ENCODE assay signal across 17 cellular contexts in genomic region chr10:126203746-126204145, GRCh38.
DNase-seq lines count a peak whose midpoint lies in the region; ATAC-seq and TF ChIP-seq lines count a peak whose summit lies in the region.
"Had no signal": no experiment of that assay in that cellular context is flagged by ENCODE, and none has a peak within 500 bp of the region (broad histone marks: within the 10 kb centered on the region; RNA-seq: fewer than 3 reads in every experiment).

No MANE protein-coding gene starts in this region.

- H3K4me1 ChIP-seq in aorta (ENCODE audit: control insufficient read depth in 1 of 2, insufficient read depth in 2 of 2, low read length in 2 of 2), result peaks cover 3 to 4% of the 10 kb centered on the region in 2 donors
- no peaks in the 10 kb centered on the region for H3K4me1 ChIP-seq in suprapubic skin
- H3K4me1 ChIP-seq: BLaER1 treated with 17β-estradiol and CSF1 and Interleukin-3, amounts not matched to agents 10 nM and 100 nM had no signal

- no peak overlapping the region for H3K27ac ChIP-seq in brain microvascular endothelial cell
- peak overlapping the region in 1 of 2 donors; percentile 74 for H3K27ac ChIP-seq in aorta (ENCODE audit: low read depth in 1 of 2, low read length in 2 of 2)
- H3K27ac ChIP-seq in coronary artery, result peak overlapping the region in 1 of 2 donors; percentile 54
- H3K27ac ChIP-seq in suprapubic skin, result no peak overlapping the region
- H3K27ac ChIP-seq: 22Rv1; BLaER1 treated with 17β-estradiol and CSF1 and Interleukin-3, amounts not matched to agents 10 nM and 100 nM had no signal

- intact Hi-C loops in aorta (cut with DNase I), result loop anchor here in 1 of 2 donors (1.0 kb wide), 1 partner anchor 44 kb away; no protein-coding TSS in a partner anchor

- TF ChIP-seq EP300 in suprapubic skin (IDR thresholded peaks at IDR 0.05), result no peak

- TF ChIP-seq CTCF in brain microvascular endothelial cell (IDR thresholded peaks at IDR 0.05; ENCODE audit: low read depth, low read length, missing control alignments), result no peak
- no peak for TF ChIP-seq CTCF in coronary artery (IDR thresholded peaks at IDR 0.05)
- no peak for TF ChIP-seq CTCF in suprapubic skin (IDR thresholded peaks at IDR 0.05)

- TF ChIP-seq POLR2A in suprapubic skin (IDR thresholded peaks at IDR 0.05), result no peak

- in situ Hi-C loops in brain microvascular endothelial cell (cut with HindIII; ENCODE audit: low pct_ligation_motif_present, low sequenced_read_pairs), result no loop called here

- H3K4me3 ChIP-seq in brain microvascular endothelial cell (ENCODE audit: low read depth, low read length) (no peak overlapping the region), aorta (ENCODE audit: low read length in 2 of 2) (no peak overlapping the region), coronary artery (no peak overlapping the region), suprapubic skin (no peak overlapping the region)
- H3K4me3 ChIP-seq: BLaER1 treated with 17β-estradiol and CSF1 and Interleukin-3, amounts not matched to agents 10 nM and 100 nM had no signal

- H3K9me3 ChIP-seq in aorta (ENCODE audit: control insufficient read depth, low read length) (no peaks in the 10 kb centered on the region), suprapubic skin (no peaks in the 10 kb centered on the region)
- H3K9me3 ChIP-seq: BLaER1 treated with 17β-estradiol and CSF1 and Interleukin-3, amounts not matched to agents 10 nM and 100 nM had no signal

- 24 to 55% methylated on average over 7 of the region's 7 CpGs for WGBS in aorta, 2 donors
- 87% methylated on average over 7 of the region's 7 CpGs for WGBS in suprapubic skin

- ATAC-seq in left lobe of liver (peak; percentile 20), aorta (ENCODE audit: low FRiP score) (no peak)

- no peaks in the 10 kb centered on the region for H3K27me3 ChIP-seq in brain microvascular endothelial cell (replicated peaks)
- H3K27me3 ChIP-seq in aorta (ENCODE audit: control insufficient read depth in 1 of 2, insufficient read depth in 2 of 2, low read length in 1 of 2), result no peaks in the 10 kb centered on the region
- H3K27me3 ChIP-seq in suprapubic skin, result no peaks in the 10 kb centered on the region
- H3K27me3 ChIP-seq: BLaER1 treated with 17β-estradiol and CSF1 and Interleukin-3, amounts not matched to agents 10 nM and 100 nM had no signal

- H3K36me3 ChIP-seq in brain microvascular endothelial cell (replicated peaks) (no peaks in the 10 kb centered on the region), aorta (ENCODE audit: control insufficient read depth in 1 of 2, insufficient read depth in 2 of 2, low read length in 1 of 2) (no peaks in the 10 kb centered on the region), suprapubic skin (no peaks in the 10 kb centered on the region)
- H3K36me3 ChIP-seq: BLaER1 treated with 17β-estradiol and CSF1 and Interleukin-3, amounts not matched to agents 10 nM and 100 nM had no signal

- peak; percentile 44 for DNase-seq in DMS53 (lab: John Stamatoyannopoulos, UW)
- no peak for DNase-seq in DMS53 treated with DMSO at 0.1 percent for 48 hours (lab: John Stamatoyannopoulos, UW; ENCODE audit: unreplicated experiment)
- DNase-seq in brain microvascular endothelial cell, result peak; percentile 48
- DNase-seq in left lobe of liver (ENCODE audit: low spot score), result no peak
- peak; percentile 70 to 82 for DNase-seq in aorta
- DNase-seq in HuH-7 (ENCODE audit: low spot score), result no peak
- DNase-seq in coronary artery (ENCODE audit: low spot score), result no peak
- DNase-seq in suprapubic skin (ENCODE audit: low spot score in 2 of 2), result no peak
- DNase-seq: HCEC 1CT, IMR-90, Kasumi-1, NCI-H1930, NCI-H2171 treated with DMSO at 0.1 percent for 48 hours, NCI-H774, SIG-M5 had no signal

Comparison
In these comparisons a context has a peak if more than half of its experiments do, and no peak if none do; other contexts are left out.
1. DNase-seq: peak in DMS53 (single experiment), brain microvascular endothelial cell (single experiment) and aorta (2 of 2); none in DMS53 treated with DMSO at 0.1 percent for 48 hours (single experiment), left lobe of liver (single experiment), HuH-7 (single experiment), coronary artery (single experiment) and suprapubic skin (0 of 2).